Comparison of ENCODE assay signal across 1 cellular context in the genomic region with DNA sequence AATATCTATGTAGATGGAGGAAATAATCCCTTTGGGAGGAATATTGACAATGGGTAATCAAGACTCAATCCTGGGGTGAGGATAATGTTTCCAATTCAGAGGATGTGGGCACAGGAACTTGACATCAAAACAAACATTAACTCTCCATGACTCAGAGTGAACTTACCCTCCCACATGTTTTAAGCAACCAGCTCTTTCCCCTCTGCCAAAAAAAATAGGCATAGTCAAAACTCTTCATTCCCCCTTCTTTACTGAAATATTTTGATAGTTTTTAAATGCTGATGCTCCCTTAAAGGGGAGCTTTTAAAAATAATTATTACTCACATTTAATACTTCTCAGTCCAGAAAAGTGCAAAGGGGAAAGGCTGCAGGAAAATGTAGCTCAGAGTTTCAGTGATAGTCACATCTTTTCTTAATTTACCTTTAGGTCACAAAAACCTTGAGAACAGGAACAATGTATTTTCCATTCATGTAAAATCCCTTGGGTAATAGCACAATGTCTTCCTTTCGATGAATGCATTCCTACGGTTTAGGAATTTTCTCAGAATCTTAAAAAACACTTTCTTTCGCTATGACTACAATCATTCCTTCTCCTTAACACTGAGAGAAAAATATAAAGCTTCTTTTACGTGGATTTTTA.
TF ChIP-seq lines count a peak whose summit lies in the region.

No MANE protein-coding gene starts in this region.

TF ChIP-seq in HEK293, 187 proteins besides CTCF, POLR2A, EP300 and RAD21 (continued from another document):
- TF ChIP-seq, protein P1, sequence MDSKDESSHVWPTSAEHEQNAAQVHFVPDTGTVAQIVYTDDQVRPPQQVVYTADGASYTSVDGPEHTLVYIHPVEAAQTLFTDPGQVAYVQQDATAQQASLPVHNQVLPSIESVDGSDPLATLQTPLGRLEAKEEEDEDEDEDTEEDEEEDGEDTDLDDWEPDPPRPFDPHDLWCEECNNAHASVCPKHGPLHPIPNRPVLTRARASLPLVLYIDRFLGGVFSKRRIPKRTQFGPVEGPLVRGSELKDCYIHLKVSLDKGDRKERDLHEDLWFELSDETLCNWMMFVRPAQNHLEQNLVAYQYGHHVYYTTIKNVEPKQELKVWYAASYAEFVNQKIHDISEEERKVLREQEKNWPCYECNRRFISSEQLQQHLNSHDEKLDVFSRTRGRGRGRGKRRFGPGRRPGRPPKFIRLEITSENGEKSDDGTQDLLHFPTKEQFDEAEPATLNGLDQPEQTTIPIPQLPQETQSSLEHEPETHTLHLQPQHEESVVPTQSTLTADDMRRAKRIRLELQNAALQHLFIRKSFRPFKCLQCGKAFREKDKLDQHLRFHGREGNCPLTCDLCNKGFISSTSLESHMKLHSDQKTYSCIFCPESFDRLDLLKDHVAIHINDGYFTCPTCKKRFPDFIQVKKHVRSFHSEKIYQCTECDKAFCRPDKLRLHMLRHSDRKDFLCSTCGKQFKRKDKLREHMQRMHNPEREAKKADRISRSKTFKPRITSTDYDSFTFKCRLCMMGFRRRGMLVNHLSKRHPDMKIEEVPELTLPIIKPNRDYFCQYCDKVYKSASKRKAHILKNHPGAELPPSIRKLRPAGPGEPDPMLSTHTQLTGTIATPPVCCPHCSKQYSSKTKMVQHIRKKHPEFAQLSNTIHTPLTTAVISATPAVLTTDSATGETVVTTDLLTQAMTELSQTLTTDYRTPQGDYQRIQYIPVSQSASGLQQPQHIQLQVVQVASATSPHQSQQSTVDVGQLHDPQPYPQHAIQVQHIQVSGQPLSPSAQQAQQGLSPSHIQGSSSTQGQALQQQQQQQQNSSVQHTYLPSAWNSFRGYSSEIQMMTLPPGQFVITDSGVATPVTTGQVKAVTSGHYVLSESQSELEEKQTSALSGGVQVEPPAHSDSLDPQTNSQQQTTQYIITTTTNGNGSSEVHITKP (tag by site-specific recombination; IDR thresholded peaks at IDR 0.05) = 0 out of 2 replicates have a peak, but pooled peaks have one; percentile 21
- TF ChIP-seq, protein P2, sequence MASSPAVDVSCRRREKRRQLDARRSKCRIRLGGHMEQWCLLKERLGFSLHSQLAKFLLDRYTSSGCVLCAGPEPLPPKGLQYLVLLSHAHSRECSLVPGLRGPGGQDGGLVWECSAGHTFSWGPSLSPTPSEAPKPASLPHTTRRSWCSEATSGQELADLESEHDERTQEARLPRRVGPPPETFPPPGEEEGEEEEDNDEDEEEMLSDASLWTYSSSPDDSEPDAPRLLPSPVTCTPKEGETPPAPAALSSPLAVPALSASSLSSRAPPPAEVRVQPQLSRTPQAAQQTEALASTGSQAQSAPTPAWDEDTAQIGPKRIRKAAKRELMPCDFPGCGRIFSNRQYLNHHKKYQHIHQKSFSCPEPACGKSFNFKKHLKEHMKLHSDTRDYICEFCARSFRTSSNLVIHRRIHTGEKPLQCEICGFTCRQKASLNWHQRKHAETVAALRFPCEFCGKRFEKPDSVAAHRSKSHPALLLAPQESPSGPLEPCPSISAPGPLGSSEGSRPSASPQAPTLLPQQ (tag by site-specific recombination; IDR thresholded peaks at IDR 0.05) = no peak
- TF ChIP-seq ZEB2 (tag by site-specific recombination; IDR thresholded peaks at IDR 0.05) = peak; percentile 49; the same call in 1 of the 2 replicates
- TF ChIP-seq OVOL3 (tag by site-specific recombination; IDR thresholded peaks at IDR 0.05) = no peak
- TF ChIP-seq ZNF747 (tag by site-specific recombination; IDR thresholded peaks at IDR 0.05) = no peak
- TF ChIP-seq, protein P3, sequence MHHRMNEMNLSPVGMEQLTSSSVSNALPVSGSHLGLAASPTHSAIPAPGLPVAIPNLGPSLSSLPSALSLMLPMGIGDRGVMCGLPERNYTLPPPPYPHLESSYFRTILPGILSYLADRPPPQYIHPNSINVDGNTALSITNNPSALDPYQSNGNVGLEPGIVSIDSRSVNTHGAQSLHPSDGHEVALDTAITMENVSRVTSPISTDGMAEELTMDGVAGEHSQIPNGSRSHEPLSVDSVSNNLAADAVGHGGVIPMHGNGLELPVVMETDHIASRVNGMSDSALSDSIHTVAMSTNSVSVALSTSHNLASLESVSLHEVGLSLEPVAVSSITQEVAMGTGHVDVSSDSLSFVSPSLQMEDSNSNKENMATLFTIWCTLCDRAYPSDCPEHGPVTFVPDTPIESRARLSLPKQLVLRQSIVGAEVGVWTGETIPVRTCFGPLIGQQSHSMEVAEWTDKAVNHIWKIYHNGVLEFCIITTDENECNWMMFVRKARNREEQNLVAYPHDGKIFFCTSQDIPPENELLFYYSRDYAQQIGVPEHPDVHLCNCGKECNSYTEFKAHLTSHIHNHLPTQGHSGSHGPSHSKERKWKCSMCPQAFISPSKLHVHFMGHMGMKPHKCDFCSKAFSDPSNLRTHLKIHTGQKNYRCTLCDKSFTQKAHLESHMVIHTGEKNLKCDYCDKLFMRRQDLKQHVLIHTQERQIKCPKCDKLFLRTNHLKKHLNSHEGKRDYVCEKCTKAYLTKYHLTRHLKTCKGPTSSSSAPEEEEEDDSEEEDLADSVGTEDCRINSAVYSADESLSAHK (tag by site-specific recombination; IDR thresholded peaks at IDR 0.05) = no peak
- peak; percentile 75 for TF ChIP-seq EGR2 (tag by site-specific recombination; IDR thresholded peaks at IDR 0.05; ENCODE audit: low read depth)
- no peak for TF ChIP-seq ZNF555 (tag by site-specific recombination; conservative IDR thresholded peaks at IDR 0.05)
- TF ChIP-seq ZNF184 (tag by site-specific recombination; IDR thresholded peaks at IDR 0.05) = 0 out of 2 replicates have a peak, but pooled peaks have one; percentile 19
- TF ChIP-seq, protein P4, sequence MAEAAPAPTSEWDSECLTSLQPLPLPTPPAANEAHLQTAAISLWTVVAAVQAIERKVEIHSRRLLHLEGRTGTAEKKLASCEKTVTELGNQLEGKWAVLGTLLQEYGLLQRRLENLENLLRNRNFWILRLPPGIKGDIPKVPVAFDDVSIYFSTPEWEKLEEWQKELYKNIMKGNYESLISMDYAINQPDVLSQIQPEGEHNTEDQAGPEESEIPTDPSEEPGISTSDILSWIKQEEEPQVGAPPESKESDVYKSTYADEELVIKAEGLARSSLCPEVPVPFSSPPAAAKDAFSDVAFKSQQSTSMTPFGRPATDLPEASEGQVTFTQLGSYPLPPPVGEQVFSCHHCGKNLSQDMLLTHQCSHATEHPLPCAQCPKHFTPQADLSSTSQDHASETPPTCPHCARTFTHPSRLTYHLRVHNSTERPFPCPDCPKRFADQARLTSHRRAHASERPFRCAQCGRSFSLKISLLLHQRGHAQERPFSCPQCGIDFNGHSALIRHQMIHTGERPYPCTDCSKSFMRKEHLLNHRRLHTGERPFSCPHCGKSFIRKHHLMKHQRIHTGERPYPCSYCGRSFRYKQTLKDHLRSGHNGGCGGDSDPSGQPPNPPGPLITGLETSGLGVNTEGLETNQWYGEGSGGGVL (tag by site-specific recombination; IDR thresholded peaks at IDR 0.05) = peak; percentile 39; the same call in 1 of the 2 replicates
- no peak for TF ChIP-seq ZNF785 (tag by site-specific recombination; IDR thresholded peaks at IDR 0.05)
- TF ChIP-seq, protein P5, sequence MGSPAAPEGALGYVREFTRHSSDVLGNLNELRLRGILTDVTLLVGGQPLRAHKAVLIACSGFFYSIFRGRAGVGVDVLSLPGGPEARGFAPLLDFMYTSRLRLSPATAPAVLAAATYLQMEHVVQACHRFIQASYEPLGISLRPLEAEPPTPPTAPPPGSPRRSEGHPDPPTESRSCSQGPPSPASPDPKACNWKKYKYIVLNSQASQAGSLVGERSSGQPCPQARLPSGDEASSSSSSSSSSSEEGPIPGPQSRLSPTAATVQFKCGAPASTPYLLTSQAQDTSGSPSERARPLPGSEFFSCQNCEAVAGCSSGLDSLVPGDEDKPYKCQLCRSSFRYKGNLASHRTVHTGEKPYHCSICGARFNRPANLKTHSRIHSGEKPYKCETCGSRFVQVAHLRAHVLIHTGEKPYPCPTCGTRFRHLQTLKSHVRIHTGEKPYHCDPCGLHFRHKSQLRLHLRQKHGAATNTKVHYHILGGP (tag by site-specific recombination; IDR thresholded peaks at IDR 0.05) = no peak
- TF ChIP-seq, protein P6, sequence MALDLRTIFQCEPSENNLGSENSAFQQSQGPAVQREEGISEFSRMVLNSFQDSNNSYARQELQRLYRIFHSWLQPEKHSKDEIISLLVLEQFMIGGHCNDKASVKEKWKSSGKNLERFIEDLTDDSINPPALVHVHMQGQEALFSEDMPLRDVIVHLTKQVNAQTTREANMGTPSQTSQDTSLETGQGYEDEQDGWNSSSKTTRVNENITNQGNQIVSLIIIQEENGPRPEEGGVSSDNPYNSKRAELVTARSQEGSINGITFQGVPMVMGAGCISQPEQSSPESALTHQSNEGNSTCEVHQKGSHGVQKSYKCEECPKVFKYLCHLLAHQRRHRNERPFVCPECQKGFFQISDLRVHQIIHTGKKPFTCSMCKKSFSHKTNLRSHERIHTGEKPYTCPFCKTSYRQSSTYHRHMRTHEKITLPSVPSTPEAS (tag by site-specific recombination; IDR thresholded peaks at IDR 0.05) = no peak
- TF ChIP-seq, protein P7, sequence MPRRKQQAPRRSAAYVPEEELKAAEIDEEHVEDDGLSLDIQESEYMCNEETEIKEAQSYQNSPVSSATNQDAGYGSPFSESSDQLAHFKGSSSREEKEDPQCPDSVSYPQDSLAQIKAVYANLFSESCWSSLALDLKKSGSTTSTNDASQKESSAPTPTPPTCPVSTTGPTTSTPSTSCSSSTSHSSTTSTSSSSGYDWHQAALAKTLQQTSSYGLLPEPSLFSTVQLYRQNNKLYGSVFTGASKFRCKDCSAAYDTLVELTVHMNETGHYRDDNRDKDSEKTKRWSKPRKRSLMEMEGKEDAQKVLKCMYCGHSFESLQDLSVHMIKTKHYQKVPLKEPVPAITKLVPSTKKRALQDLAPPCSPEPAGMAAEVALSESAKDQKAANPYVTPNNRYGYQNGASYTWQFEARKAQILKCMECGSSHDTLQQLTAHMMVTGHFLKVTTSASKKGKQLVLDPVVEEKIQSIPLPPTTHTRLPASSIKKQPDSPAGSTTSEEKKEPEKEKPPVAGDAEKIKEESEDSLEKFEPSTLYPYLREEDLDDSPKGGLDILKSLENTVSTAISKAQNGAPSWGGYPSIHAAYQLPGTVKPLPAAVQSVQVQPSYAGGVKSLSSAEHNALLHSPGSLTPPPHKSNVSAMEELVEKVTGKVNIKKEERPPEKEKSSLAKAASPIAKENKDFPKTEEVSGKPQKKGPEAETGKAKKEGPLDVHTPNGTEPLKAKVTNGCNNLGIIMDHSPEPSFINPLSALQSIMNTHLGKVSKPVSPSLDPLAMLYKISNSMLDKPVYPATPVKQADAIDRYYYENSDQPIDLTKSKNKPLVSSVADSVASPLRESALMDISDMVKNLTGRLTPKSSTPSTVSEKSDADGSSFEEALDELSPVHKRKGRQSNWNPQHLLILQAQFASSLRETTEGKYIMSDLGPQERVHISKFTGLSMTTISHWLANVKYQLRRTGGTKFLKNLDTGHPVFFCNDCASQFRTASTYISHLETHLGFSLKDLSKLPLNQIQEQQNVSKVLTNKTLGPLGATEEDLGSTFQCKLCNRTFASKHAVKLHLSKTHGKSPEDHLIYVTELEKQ (tag by site-specific recombination; IDR thresholded peaks at IDR 0.05; ENCODE audit: borderline replicate concordance) = no peak
- no peak for TF ChIP-seq ZNF302 (tag by site-specific recombination; IDR thresholded peaks at IDR 0.05; ENCODE audit: low read depth)
- TF ChIP-seq, protein P8, sequence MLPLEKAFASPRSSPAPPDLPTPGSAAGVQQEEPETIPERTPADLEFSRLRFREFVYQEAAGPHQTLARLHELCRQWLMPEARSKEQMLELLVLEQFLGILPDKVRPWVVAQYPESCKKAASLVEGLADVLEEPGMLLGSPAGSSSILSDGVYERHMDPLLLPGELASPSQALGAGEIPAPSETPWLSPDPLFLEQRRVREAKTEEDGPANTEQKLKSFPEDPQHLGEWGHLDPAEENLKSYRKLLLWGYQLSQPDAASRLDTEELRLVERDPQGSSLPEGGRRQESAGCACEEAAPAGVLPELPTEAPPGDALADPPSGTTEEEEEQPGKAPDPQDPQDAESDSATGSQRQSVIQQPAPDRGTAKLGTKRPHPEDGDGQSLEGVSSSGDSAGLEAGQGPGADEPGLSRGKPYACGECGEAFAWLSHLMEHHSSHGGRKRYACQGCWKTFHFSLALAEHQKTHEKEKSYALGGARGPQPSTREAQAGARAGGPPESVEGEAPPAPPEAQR (tag by site-specific recombination; IDR thresholded peaks at IDR 0.05) = no peak
- no peak for TF ChIP-seq ZSCAN16 (tag by site-specific recombination; IDR thresholded peaks at IDR 0.05)
- no peak for TF ChIP-seq ZNF426 (tag by site-specific recombination; IDR thresholded peaks at IDR 0.05)
- TF ChIP-seq ZBTB8A (tag by site-specific recombination; IDR thresholded peaks at IDR 0.05) = no peak
- TF ChIP-seq, protein P9, sequence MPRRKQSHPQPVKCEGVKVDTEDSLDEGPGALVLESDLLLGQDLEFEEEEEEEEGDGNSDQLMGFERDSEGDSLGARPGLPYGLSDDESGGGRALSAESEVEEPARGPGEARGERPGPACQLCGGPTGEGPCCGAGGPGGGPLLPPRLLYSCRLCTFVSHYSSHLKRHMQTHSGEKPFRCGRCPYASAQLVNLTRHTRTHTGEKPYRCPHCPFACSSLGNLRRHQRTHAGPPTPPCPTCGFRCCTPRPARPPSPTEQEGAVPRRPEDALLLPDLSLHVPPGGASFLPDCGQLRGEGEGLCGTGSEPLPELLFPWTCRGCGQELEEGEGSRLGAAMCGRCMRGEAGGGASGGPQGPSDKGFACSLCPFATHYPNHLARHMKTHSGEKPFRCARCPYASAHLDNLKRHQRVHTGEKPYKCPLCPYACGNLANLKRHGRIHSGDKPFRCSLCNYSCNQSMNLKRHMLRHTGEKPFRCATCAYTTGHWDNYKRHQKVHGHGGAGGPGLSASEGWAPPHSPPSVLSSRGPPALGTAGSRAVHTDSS (tag by site-specific recombination; IDR thresholded peaks at IDR 0.05) = no peak
- no peak for TF ChIP-seq ZNF274 (IDR thresholded peaks at IDR 0.05; ENCODE audit: low read length)
- no peak for TF ChIP-seq ZNF274 (tag by site-specific recombination; IDR thresholded peaks at IDR 0.05; ENCODE audit: borderline replicate concordance)
- TF ChIP-seq ZNF394 (tag by site-specific recombination; IDR thresholded peaks at IDR 0.05; ENCODE audit: borderline replicate concordance) = no peak
- TF ChIP-seq ZNF341 (tag by site-specific recombination; IDR thresholded peaks at IDR 0.05; ENCODE audit: low read depth) = no peak
- TF ChIP-seq ZNF211 (tag by site-specific recombination; IDR thresholded peaks at IDR 0.05; ENCODE audit: low read depth) = no peak
